Comparison of ENCODE assay signal across 18 cellular contexts in the genomic region with DNA sequence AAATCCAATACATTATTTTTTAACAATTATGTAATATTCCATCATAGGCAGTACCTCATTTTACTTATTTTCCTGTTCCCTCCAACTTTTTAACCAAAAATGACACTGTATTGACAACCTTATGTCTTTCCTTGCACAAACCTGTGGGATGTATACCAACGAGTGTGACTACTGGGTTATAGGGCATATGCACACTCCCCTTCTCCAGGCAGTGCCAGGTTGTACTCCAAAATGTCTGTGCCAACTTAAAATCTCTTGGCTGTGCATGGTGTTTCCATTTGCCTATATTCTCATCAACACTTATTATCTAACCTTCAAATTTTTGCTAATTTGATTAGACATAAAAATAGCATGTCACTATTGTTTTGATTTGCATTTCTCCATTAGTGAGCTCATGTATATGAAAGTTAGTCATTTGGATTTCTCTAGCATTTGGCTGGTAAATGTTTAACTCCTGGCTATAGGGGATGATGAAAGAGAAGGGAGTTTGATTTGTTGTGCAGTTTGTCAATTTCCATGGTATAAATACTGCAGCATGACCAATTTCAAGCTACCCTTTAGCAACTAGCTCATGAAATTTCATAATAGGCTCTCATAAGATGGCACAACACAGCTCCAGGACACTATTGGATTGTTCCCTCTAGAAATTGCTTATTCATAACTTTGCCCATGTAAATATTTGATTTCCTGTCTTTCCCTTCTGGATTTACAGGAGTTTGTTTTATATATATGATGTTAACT.
A peak's percentile ranks its signal among the peaks of the same experiment; 100 is the strongest.
DNase-seq lines count a peak whose midpoint lies in the region; ATAC-seq, FAIRE-seq and TF ChIP-seq lines count a peak whose summit lies in the region.
"Had no signal": no experiment of that assay in that cellular context is flagged by ENCODE, and none has a peak within 500 bp of the region (broad histone marks: within the 10 kb centered on the region; RNA-seq: fewer than 3 reads in every experiment).

No MANE protein-coding gene starts in this region.

- in situ Hi-C loops in HepG2 (cut with HindIII; ENCODE audit: extremely low pct_ligation_motif_present, low pct_unique_long_range_greater_than_20kb), result no loop called here

- no TSS peak for BruUV-seq in HepG2 (replicated peaks; lab: Mats Ljungman, UMichigan)

- peak; percentile 60 for ATAC-seq in HepG2
- ATAC-seq in upper lobe of right lung, result peak; percentile 29
- ATAC-seq in activated T-helper 17 cell treated with anti-CD3 and anti-CD28 coated beads, Interleukin-2, amount 50 U/mL, for 72 hours (replicated peaks), result no peak
- ATAC-seq in HG03565 (IDR thresholded peaks at IDR 0.05; ENCODE audit: unreplicated experiment), result no peak
- ATAC-seq: CD8-positive, alpha-beta T cell; GM12878; HCT116 had no signal

- peaks cover 16% of the 10 kb centered on the region for H3K4me1 ChIP-seq in HepG2 (ENCODE audit: insufficient read depth, low read length)
- no peaks in the 10 kb centered on the region for H3K4me1 ChIP-seq in upper lobe of right lung
- H3K4me1 ChIP-seq: Caco-2 had no signal

- H2AFZ ChIP-seq in HepG2 (ENCODE audit: low read length), result no peak overlapping the region
- H2AFZ ChIP-seq: GM23248 had no signal

- TF ChIP-seq CTCF in bronchial epithelial cell (IDR thresholded peaks at IDR 0.05; ENCODE audit: insufficient read depth, low read length, severe bottlenecking), result no peak
- TF ChIP-seq CTCF in HepG2 (CRISPR knock-in tag; IDR thresholded peaks at IDR 0.05), result no peak
- TF ChIP-seq CTCF in upper lobe of right lung (IDR thresholded peaks at IDR 0.05), result no peak

- H3K9me3 Mint-ChIP-seq in activated T-helper 2 cell treated with anti-CD3 and anti-CD28 coated beads, Interferon-gamma antibody, Interleukin-2, Interleukin-4, amounts not matched to agents 10 μg/mL and 5 μg/mL and 100 μg/mL, durations not matched to agents 14 hours and 24 hours and 36 hours, result no peaks in the 10 kb centered on the region
- H3K9me3 Mint-ChIP-seq in activated T-helper 17 cell treated with anti-CD3 and anti-CD28 coated beads, Interleukin-2, amount 50 U/mL, for 72 hours, result no peaks in the 10 kb centered on the region
- H3K9me3 Mint-ChIP-seq: CD8-positive, alpha-beta T cell had no signal

- TF ChIP-seq POLR2A in HepG2 (IDR thresholded peaks at IDR 0.05; ENCODE audit: insufficient read depth in 1 of 2, low read depth in 2 of 2, low read length in 2 of 2), result no peak

- H3K9me3 ChIP-seq in HepG2 (ENCODE audit: low read length), result no peaks in the 10 kb centered on the region
- H3K9me3 ChIP-seq in upper lobe of right lung, result no peaks in the 10 kb centered on the region
- H3K9me3 ChIP-seq: Caco-2 had no signal

- H3K79me2 ChIP-seq in HepG2 (ENCODE audit: insufficient read depth, low read length), result no peaks in the 10 kb centered on the region

- intact Hi-C loops in HepG2 (cut with micrococcal nuclease; ENCODE audit: unreplicated experiment), result no loop called here
- intact Hi-C loops in upper lobe of right lung (cut with DNase I), result no loop called here
- intact Hi-C loops in activated T-helper 2 cell treated with anti-CD3 and anti-CD28 coated beads, Interferon-gamma antibody, Interleukin-2, Interleukin-4, amounts not matched to agents 10 μg/mL and 5 μg/mL and 100 μg/mL, durations not matched to agents 14 hours and 24 hours and 36 hours (cut with micrococcal nuclease), result no loop called here

- no peaks in the 10 kb centered on the region for H3K4me1 Mint-ChIP-seq in activated T-helper 2 cell treated with anti-CD3 and anti-CD28 coated beads, Interferon-gamma antibody, Interleukin-2, Interleukin-4, amounts not matched to agents 10 μg/mL and 5 μg/mL and 100 μg/mL, durations not matched to agents 14 hours and 24 hours and 36 hours (ENCODE audit: low read depth)
- no peaks in the 10 kb centered on the region for H3K4me1 Mint-ChIP-seq in activated T-helper 17 cell treated with anti-CD3 and anti-CD28 coated beads, Interleukin-2, amount 50 U/mL, for 72 hours
- H3K4me1 Mint-ChIP-seq: CD14-positive monocyte had no signal

- DNase-seq in NCI-H460 (ENCODE audit: extremely low read depth, low read depth), result peak; percentile 66
- peak; percentile 22 for DNase-seq in bronchial epithelial cell (ENCODE audit: low read depth)
- peak; percentile 64 for DNase-seq in HepG2 (ENCODE audit: low spot score)
- DNase-seq in upper lobe of right lung, result no peak
- DNase-seq in activated T-helper 2 cell treated with anti-CD3 and anti-CD28 coated beads, Interferon-gamma antibody, Interleukin-2, Interleukin-4, amounts not matched to agents 10 μg/mL and 5 μg/mL and 100 μg/mL, durations not matched to agents 14 hours and 24 hours and 36 hours (ENCODE audit: low spot score), result no peak
- DNase-seq in activated CD4-positive, alpha-beta T cell treated with anti-CD3 and anti-CD28 coated beads, Interleukin-2, amount 50 U/mL, for 1 hour, result no peak
- DNase-seq: Caco-2; CD8-positive, alpha-beta T cell; DMS79; GM23248 had no signal

- TF ChIP-seq RAD21 in HepG2 (CRISPR knock-in tag; IDR thresholded peaks at IDR 0.05), result no peak

- H3K27me3 ChIP-seq in bronchial epithelial cell (ENCODE audit: control insufficient read depth, insufficient read depth, low read length) (no peaks in the 10 kb centered on the region), HepG2 (ENCODE audit: control insufficient read depth in 1 of 2, insufficient read depth in 2 of 2, low read length in 2 of 2) (no peaks in the 10 kb centered on the region), upper lobe of right lung (no peaks in the 10 kb centered on the region)

- H3K36me3 ChIP-seq in bronchial epithelial cell (ENCODE audit: control insufficient read depth, insufficient read depth, low read length), result no peaks in the 10 kb centered on the region
- H3K36me3 ChIP-seq in HepG2 (replicated peaks in 1 of 2; ENCODE audit: control insufficient read depth in 1 of 2, insufficient read depth in 2 of 2, low read length in 2 of 2), result no peaks in the 10 kb centered on the region; a peak in 2 of 5 replicates
- H3K36me3 ChIP-seq in upper lobe of right lung, result no peaks in the 10 kb centered on the region

- TF ChIP-seq EP300 in HepG2 (IDR thresholded peaks at IDR 0.05; ENCODE audit: low read depth in 2 of 2, low read length in 2 of 2) (no peak), HepG2 (CRISPR knock-in tag; IDR thresholded peaks at IDR 0.05; ENCODE audit: borderline replicate concordance) (no peak)

- H3K9ac ChIP-seq in HepG2 (ENCODE audit: insufficient read depth, low read depth, low read length), result no peak overlapping the region
- H3K9ac ChIP-seq: GM23248 had no signal

- H3K27ac ChIP-seq in HepG2 (ENCODE audit: extremely low read length, insufficient read depth, low read length) (no peak overlapping the region), upper lobe of right lung (no peak overlapping the region)
- H3K27ac ChIP-seq: GM23248, HL-60 had no signal

- no peak overlapping the region for H3K4me3 Mint-ChIP-seq in activated T-helper 2 cell treated with anti-CD3 and anti-CD28 coated beads, Interferon-gamma antibody, Interleukin-2, Interleukin-4, amounts not matched to agents 10 μg/mL and 5 μg/mL and 100 μg/mL, durations not matched to agents 14 hours and 24 hours and 36 hours (ENCODE audit: low read depth)
- no peak overlapping the region for H3K4me3 Mint-ChIP-seq in activated T-helper 17 cell treated with anti-CD3 and anti-CD28 coated beads, Interleukin-2, amount 50 U/mL, for 72 hours
- H3K4me3 Mint-ChIP-seq: CD14-positive monocyte; CD8-positive, alpha-beta T cell had no signal

- WGBS in HepG2 (ENCODE audit: low lambda C conversion rate), result 74% methylated on average over 1 of the region's 1 CpG

- H3K36me3 Mint-ChIP-seq in activated T-helper 2 cell treated with anti-CD3 and anti-CD28 coated beads, Interferon-gamma antibody, Interleukin-2, Interleukin-4, amounts not matched to agents 10 μg/mL and 5 μg/mL and 100 μg/mL, durations not matched to agents 14 hours and 24 hours and 36 hours (ENCODE audit: low read depth), result no peaks in the 10 kb centered on the region
- no peaks in the 10 kb centered on the region for H3K36me3 Mint-ChIP-seq in activated T-helper 17 cell treated with anti-CD3 and anti-CD28 coated beads, Interleukin-2, amount 50 U/mL, for 72 hours (ENCODE audit: low read depth)
- H3K36me3 Mint-ChIP-seq: CD14-positive monocyte; CD8-positive, alpha-beta T cell had no signal

- no peaks in the 10 kb centered on the region for H4K20me1 ChIP-seq in HepG2 (ENCODE audit: insufficient read depth, low read length)

- CTCF ChIA-PET in HepG2 (lab: Yijun Ruan, JAX; ENCODE audit: low intra/inter-chr PET ratio, low total read pairs), result no interaction called here

- H3K27ac Mint-ChIP-seq in activated T-helper 2 cell treated with anti-CD3 and anti-CD28 coated beads, Interferon-gamma antibody, Interleukin-2, Interleukin-4, amounts not matched to agents 10 μg/mL and 5 μg/mL and 100 μg/mL, durations not matched to agents 14 hours and 24 hours and 36 hours, result no peak overlapping the region
- no peak overlapping the region for H3K27ac Mint-ChIP-seq in activated T-helper 17 cell treated with anti-CD3 and anti-CD28 coated beads, Interleukin-2, amount 50 U/mL, for 72 hours
- H3K27ac Mint-ChIP-seq: CD14-positive monocyte; CD8-positive, alpha-beta T cell had no signal

- H3K27me3 Mint-ChIP-seq in activated T-helper 2 cell treated with anti-CD3 and anti-CD28 coated beads, Interferon-gamma antibody, Interleukin-2, Interleukin-4, amounts not matched to agents 10 μg/mL and 5 μg/mL and 100 μg/mL, durations not matched to agents 14 hours and 24 hours and 36 hours (ENCODE audit: low read depth), result no peaks in the 10 kb centered on the region
- H3K27me3 Mint-ChIP-seq in activated T-helper 17 cell treated with anti-CD3 and anti-CD28 coated beads, Interleukin-2, amount 50 U/mL, for 72 hours, result peaks cover 8% of the 10 kb centered on the region

- no peak overlapping the region for H3K4me3 ChIP-seq in bronchial epithelial cell (ENCODE audit: low read depth, low read length)
- H3K4me3 ChIP-seq in HepG2 (replicated peaks in 1 of 3; ENCODE audit: insufficient read depth in 1 of 3, low read depth in 2 of 3, low read length in 3 of 3), result no peak overlapping the region
- H3K4me3 ChIP-seq in upper lobe of right lung, result no peak overlapping the region
- H3K4me3 ChIP-seq: GM12878, GM23248 had no signal

- FAIRE-seq in bronchial epithelial cell (lab: Jason Lieb, UNC) (no peak), HepG2 (lab: Jason Lieb, UNC) (no peak)
- FAIRE-seq: GM12878, GM18507, H54 had no signal

- POLR2A ChIA-PET in HepG2 (lab: Yijun Ruan, JAX), result no interaction called here

- no peak overlapping the region for H3K4me2 ChIP-seq in HepG2 (ENCODE audit: low read depth, low read length)

TF ChIP-seq in HepG2, 621 proteins besides CTCF, POLR2A, EP300 and RAD21 (continues in another document):
- no peak for TF ChIP-seq NCOA5 (CRISPR knock-in tag; IDR thresholded peaks at IDR 0.05)
- TF ChIP-seq ISL2 (CRISPR knock-in tag; IDR thresholded peaks at IDR 0.05), result no peak
- TF ChIP-seq, protein P1, sequence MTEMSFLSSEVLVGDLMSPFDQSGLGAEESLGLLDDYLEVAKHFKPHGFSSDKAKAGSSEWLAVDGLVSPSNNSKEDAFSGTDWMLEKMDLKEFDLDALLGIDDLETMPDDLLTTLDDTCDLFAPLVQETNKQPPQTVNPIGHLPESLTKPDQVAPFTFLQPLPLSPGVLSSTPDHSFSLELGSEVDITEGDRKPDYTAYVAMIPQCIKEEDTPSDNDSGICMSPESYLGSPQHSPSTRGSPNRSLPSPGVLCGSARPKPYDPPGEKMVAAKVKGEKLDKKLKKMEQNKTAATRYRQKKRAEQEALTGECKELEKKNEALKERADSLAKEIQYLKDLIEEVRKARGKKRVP (CRISPR knock-in tag; IDR thresholded peaks at IDR 0.05), result peak in 1 of 2 experiments; percentile 76; a peak in 2 of 4 replicates
- no peak for TF ChIP-seq CBX1 (IDR thresholded peaks at IDR 0.05; ENCODE audit: low read depth)

Comparison
In these comparisons a context has a peak if more than half of its experiments do, and no peak if none do; other contexts are left out.
1. DNase-seq: peak in NCI-H460 (single experiment), bronchial epithelial cell (single experiment) and HepG2 (single experiment); none in upper lobe of right lung (single experiment), activated T-helper 2 cell treated with anti-CD3 and anti-CD28 coated beads, Interferon-gamma antibody, Interleukin-2, Interleukin-4, amounts not matched to agents 10 μg/mL and 5 μg/mL and 100 μg/mL, durations not matched to agents 14 hours and 24 hours and 36 hours (single experiment) and activated CD4-positive, alpha-beta T cell treated with anti-CD3 and anti-CD28 coated beads, Interleukin-2, amount 50 U/mL, for 1 hour (single experiment).
2. ATAC-seq: peak in HepG2 (single experiment) and upper lobe of right lung (single experiment); none in activated T-helper 17 cell treated with anti-CD3 and anti-CD28 coated beads, Interleukin-2, amount 50 U/mL, for 72 hours (single experiment) and HG03565 (single experiment).